1 cellular context compared by ENCODE assay signal in genomic region chr1:235139315-235139714, GRCh38.
TF ChIP-seq lines count a peak whose summit lies in the region.

No MANE protein-coding gene starts in this region.

TF ChIP-seq in WTC11, 78 proteins besides CTCF, POLR2A, EP300 and RAD21 (continued from another document):
- TF ChIP-seq, protein P1, sequence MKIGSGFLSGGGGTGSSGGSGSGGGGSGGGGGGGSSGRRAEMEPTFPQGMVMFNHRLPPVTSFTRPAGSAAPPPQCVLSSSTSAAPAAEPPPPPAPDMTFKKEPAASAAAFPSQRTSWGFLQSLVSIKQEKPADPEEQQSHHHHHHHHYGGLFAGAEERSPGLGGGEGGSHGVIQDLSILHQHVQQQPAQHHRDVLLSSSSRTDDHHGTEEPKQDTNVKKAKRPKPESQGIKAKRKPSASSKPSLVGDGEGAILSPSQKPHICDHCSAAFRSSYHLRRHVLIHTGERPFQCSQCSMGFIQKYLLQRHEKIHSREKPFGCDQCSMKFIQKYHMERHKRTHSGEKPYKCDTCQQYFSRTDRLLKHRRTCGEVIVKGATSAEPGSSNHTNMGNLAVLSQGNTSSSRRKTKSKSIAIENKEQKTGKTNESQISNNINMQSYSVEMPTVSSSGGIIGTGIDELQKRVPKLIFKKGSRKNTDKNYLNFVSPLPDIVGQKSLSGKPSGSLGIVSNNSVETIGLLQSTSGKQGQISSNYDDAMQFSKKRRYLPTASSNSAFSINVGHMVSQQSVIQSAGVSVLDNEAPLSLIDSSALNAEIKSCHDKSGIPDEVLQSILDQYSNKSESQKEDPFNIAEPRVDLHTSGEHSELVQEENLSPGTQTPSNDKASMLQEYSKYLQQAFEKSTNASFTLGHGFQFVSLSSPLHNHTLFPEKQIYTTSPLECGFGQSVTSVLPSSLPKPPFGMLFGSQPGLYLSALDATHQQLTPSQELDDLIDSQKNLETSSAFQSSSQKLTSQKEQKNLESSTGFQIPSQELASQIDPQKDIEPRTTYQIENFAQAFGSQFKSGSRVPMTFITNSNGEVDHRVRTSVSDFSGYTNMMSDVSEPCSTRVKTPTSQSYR (CRISPR knock-in tag; IDR thresholded peaks at IDR 0.05), result no peak
- TF ChIP-seq, protein P2, sequence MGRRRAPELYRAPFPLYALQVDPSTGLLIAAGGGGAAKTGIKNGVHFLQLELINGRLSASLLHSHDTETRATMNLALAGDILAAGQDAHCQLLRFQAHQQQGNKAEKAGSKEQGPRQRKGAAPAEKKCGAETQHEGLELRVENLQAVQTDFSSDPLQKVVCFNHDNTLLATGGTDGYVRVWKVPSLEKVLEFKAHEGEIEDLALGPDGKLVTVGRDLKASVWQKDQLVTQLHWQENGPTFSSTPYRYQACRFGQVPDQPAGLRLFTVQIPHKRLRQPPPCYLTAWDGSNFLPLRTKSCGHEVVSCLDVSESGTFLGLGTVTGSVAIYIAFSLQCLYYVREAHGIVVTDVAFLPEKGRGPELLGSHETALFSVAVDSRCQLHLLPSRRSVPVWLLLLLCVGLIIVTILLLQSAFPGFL (CRISPR knock-in tag; IDR thresholded peaks at IDR 0.05; ENCODE audit: borderline replicate concordance), result no peak
- TF ChIP-seq RORB (CRISPR knock-in tag; IDR thresholded peaks at IDR 0.05), result no peak
- TF ChIP-seq IRF2 (CRISPR knock-in tag; IDR thresholded peaks at IDR 0.05; ENCODE audit: borderline replicate concordance, low read depth), result no peak
- TF ChIP-seq ELF4 (CRISPR knock-in tag; IDR thresholded peaks at IDR 0.05; ENCODE audit: low read depth), result no peak
- TF ChIP-seq, protein P3, sequence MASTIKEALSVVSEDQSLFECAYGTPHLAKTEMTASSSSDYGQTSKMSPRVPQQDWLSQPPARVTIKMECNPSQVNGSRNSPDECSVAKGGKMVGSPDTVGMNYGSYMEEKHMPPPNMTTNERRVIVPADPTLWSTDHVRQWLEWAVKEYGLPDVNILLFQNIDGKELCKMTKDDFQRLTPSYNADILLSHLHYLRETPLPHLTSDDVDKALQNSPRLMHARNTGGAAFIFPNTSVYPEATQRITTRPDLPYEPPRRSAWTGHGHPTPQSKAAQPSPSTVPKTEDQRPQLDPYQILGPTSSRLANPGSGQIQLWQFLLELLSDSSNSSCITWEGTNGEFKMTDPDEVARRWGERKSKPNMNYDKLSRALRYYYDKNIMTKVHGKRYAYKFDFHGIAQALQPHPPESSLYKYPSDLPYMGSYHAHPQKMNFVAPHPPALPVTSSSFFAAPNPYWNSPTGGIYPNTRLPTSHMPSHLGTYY (CRISPR knock-in tag; IDR thresholded peaks at IDR 0.05), result no peak
- TF ChIP-seq ZNF121 (CRISPR knock-in tag; IDR thresholded peaks at IDR 0.05), result no peak
